Comparison of ENCODE assay signal across 14 cellular contexts in the genomic region with DNA sequence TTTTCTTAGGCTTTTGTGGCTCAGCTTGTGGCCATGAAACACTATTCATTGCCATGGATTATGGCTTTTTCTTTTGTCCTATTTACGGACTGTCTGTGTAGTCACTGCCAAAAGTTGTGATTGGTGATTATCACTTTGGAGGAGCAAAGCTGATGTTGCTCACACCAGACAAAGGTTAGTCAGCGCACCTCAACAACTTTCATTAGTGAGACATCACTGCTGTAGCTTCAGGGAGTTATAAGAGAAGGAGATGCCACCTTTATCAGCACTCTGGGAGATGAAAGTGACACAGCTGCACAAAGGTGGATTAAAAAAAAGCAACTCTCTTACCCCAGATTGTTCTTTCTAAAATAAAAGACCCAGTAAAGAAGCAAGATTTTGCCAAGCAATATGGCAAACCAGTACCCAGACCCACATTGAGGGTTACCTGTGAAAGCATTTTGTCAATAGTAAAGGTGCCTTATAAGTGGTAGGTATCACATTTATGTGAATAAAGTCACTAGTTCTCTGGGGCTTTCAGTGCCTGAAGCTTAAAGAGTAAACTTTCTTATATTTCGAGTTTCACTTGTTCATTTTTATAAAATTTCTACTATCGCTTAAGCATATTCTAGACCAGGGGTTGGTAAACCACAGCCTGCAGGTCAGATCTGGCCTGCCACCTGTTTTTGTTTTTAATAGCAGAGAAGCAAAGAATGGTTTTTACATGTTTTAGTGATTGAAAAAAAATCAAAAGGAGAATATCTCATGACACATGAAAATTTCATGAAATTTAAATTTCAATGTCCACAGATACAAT. TPM values are rescaled to one million over a fixed set of nuclear protein-coding genes. Genes with fewer than 3 reads are reported as not detected.
DNase-seq lines count a peak whose midpoint lies in the region; ATAC-seq, FAIRE-seq and TF ChIP-seq lines count a peak whose summit lies in the region.
"Had no signal": no experiment of that assay in that cellular context is flagged by ENCODE, and none has a peak within 500 bp of the region (broad histone marks: within the 10 kb centered on the region; RNA-seq: fewer than 3 reads in every experiment).

No MANE protein-coding gene starts in this region.

- TF ChIP-seq POLR2A in GM12878 (IDR thresholded peaks at IDR 0.05; ENCODE audit: low read depth, low read length): no peak

- H3K4me3 ChIP-seq in GM12878 (no peak overlapping the region), smooth muscle cell (no peak overlapping the region)
- H3K4me3 ChIP-seq in CD8-positive, alpha-beta memory T cell (ENCODE audit: low read length): no peak overlapping the region
- H3K4me3 ChIP-seq: heart left ventricle, left lung had no signal

- H4K20me1 ChIP-seq in GM12878 (ENCODE audit: control insufficient read depth, insufficient read depth) (no peaks in the 10 kb centered on the region), smooth muscle cell (ENCODE audit: low read depth) (no peaks in the 10 kb centered on the region)

- whole genome bisulfite sequencing in GM12878 (ENCODE audit: insufficient coverage, insufficient replicate concordance, low lambda C conversion rate, missing lambda C conversion rate): 42% methylated on average over 4 of the region's 4 CpGs
- 89% methylated on average over 4 of the region's 4 CpGs for WGBS in smooth muscle cell (ENCODE audit: low lambda C conversion rate)

- H3K4me3 Mint-ChIP-seq in CD8-positive, alpha-beta memory T cell: no peak overlapping the region
- H3K4me3 Mint-ChIP-seq: activated naive CD4-positive, alpha-beta T cell treated with anti-CD3 and anti-CD28 coated beads, Interleukin-2, amount 10 ng/mL, durations not matched to agents 7 days and 5 days; nephron; T-helper 2 cell treated with Interferon-gamma antibody and Interleukin-4, amounts not matched to agents 5 μg/mL and 100 μg/mL, for 36 hours had no signal

- peaks cover 15% of the 10 kb centered on the region; the same call in 1 of the 2 replicates for H3K4me1 ChIP-seq in GM12878 (ENCODE audit: control insufficient read depth, insufficient read depth, low read length)
- H3K4me1 ChIP-seq in CD8-positive, alpha-beta memory T cell (ENCODE audit: insufficient read depth, low read length): no peaks in the 10 kb centered on the region
- peaks cover 5% of the 10 kb centered on the region for H3K4me1 ChIP-seq in smooth muscle cell (ENCODE audit: low read depth)

- no peaks in the 10 kb centered on the region for H3K27me3 Mint-ChIP-seq in CD8-positive, alpha-beta memory T cell

- intact Hi-C loops in GM12878 (cut with micrococcal nuclease; ENCODE audit: unreplicated experiment): no loop called here
- intact Hi-C loops in head of caudate nucleus (cut with DNase I): no loop called here

- H2AFZ ChIP-seq in GM12878 (ENCODE audit: control insufficient read depth, low read depth, low read length): no peak overlapping the region
- H2AFZ ChIP-seq in smooth muscle cell (ENCODE audit: low read depth): no peak overlapping the region

- ATAC-seq in GM18861 (IDR thresholded peaks at IDR 0.05; ENCODE audit: unreplicated experiment): peak; percentile 65
- ATAC-seq in GM21390 (IDR thresholded peaks at IDR 0.05; ENCODE audit: unreplicated experiment): peak; percentile 83
- peak; percentile 68 for ATAC-seq in HG03066 (IDR thresholded peaks at IDR 0.05; ENCODE audit: low read depth, unreplicated experiment)
- peak; percentile 68 for ATAC-seq in GM12878
- ATAC-seq: heart left ventricle, left lung had no signal

- H3K27ac ChIP-seq in GM12878 (ENCODE audit: control insufficient read depth, insufficient read depth) (no peak overlapping the region), smooth muscle cell (ENCODE audit: low read depth) (no peak overlapping the region)
- H3K27ac ChIP-seq in CD8-positive, alpha-beta memory T cell (ENCODE audit: low read depth, low read length): no peak overlapping the region
- H3K27ac ChIP-seq: left lung had no signal

- H3K9ac ChIP-seq in GM12878 (ENCODE audit: control insufficient read depth, insufficient read depth, low read length) (no peak overlapping the region), smooth muscle cell (ENCODE audit: low read depth) (no peak overlapping the region)

- no peaks in the 10 kb centered on the region for H3K9me3 Mint-ChIP-seq in CD8-positive, alpha-beta memory T cell
- H3K9me3 Mint-ChIP-seq: activated naive CD4-positive, alpha-beta T cell treated with anti-CD3 and anti-CD28 coated beads, Interleukin-2, amount 10 ng/mL, durations not matched to agents 7 days and 5 days; T-helper 2 cell treated with Interferon-gamma antibody and Interleukin-4, amounts not matched to agents 5 μg/mL and 100 μg/mL, for 36 hours had no signal

- SMC1A ChIA-PET in GM12878 (lab: Charles Lee; ENCODE audit: uncharacterized antibody, unreplicated experiment): interaction anchor here (0.7 to 10.8 kb wide), 32 partner anchors 11 to 283 kb away, joined by 3 to 400 read pairs (median 5); no protein-coding TSS in a partner anchor

- H3K4me2 ChIP-seq in GM12878 (ENCODE audit: control insufficient read depth, insufficient read depth) (peak overlapping the region; percentile 5; the same call in 1 of the 2 replicates), smooth muscle cell (no peak overlapping the region)

- BruUV-seq in GM12878 (replicated peaks; lab: Mats Ljungman, UMichigan): no TSS peak

- H3K36me3 Mint-ChIP-seq in CD8-positive, alpha-beta memory T cell: peaks cover 0 to 3% (median 3%) of the 10 kb centered on the region in 3 donors

- in situ Hi-C loops in GM12878 (cut with MboI): no loop called here

- peak in 1 of 2 experiments; percentile 59; a peak in 2 of 4 replicates for TF ChIP-seq EP300 in GM12878 (IDR thresholded peaks at IDR 0.05; ENCODE audit: borderline replicate concordance in 1 of 2, control insufficient read depth in 1 of 2, low read depth in 2 of 2, low read length in 2 of 2)

- no peaks in the 10 kb centered on the region for H3K27me3 ChIP-seq in GM12878 (replicated peaks in 1 of 2; ENCODE audit: control insufficient read depth in 2 of 2, insufficient read depth in 2 of 2, low read length in 1 of 2)
- no peaks in the 10 kb centered on the region for H3K27me3 ChIP-seq in CD8-positive, alpha-beta memory T cell (ENCODE audit: insufficient read depth, low read length, poor library complexity, severe bottlenecking)
- no peaks in the 10 kb centered on the region for H3K27me3 ChIP-seq in smooth muscle cell (ENCODE audit: low read depth)
- H3K27me3 ChIP-seq: left lung had no signal

- POLR2A ChIA-PET in GM12878 (lab: Charles Lee): interaction anchor here (0.7 to 3.3 kb wide), 15 partner anchors 10 to 204 kb away, joined by 3 to 23 read pairs (median 4); no protein-coding TSS in a partner anchor
- POLR2A ChIA-PET in CD8-positive, alpha-beta memory T cell (lab: Charles Lee): no interaction called here

- peaks cover 3 to 4% (median 3%) of the 10 kb centered on the region in 3 donors for H3K4me1 Mint-ChIP-seq in CD8-positive, alpha-beta memory T cell

- peak overlapping the region in 1 of 8 donors; percentile 54 for H3K27ac Mint-ChIP-seq in CD8-positive, alpha-beta memory T cell
- H3K27ac Mint-ChIP-seq: activated naive CD4-positive, alpha-beta T cell treated with anti-CD3 and anti-CD28 coated beads, Interleukin-2, amount 10 ng/mL, durations not matched to agents 7 days and 5 days; T-helper 2 cell treated with Interferon-gamma antibody and Interleukin-4, amounts not matched to agents 5 μg/mL and 100 μg/mL, for 36 hours had no signal

- no peak for FAIRE-seq in GM12878 (lab: Jason Lieb, UNC)
- FAIRE-seq: RCC 7860 had no signal

- CTCF ChIA-PET in GM12878 (lab: Yijun Ruan, JAX): interaction anchor here (0.8 to 9.9 kb wide), 17 partner anchors 9 to 277 kb away, joined by 3 to 103 read pairs (median 3); no protein-coding TSS in a partner anchor
- CTCF ChIA-PET in CD8-positive, alpha-beta memory T cell (lab: Charles Lee): interaction anchor here (1.4 kb wide), 2 partner anchors 194 to 277 kb away, joined by 4 read pairs; no protein-coding TSS in a partner anchor

- DNase-seq in GM12878 (ENCODE audit: low read depth, low spot score): no peak
- no peak for DNase-seq in CD8-positive, alpha-beta memory T cell
- no peak for DNase-seq in smooth muscle cell (lab: John Stamatoyannopoulos, UW; ENCODE audit: unreplicated experiment)
- no peak for DNase-seq in D341Med (ENCODE audit: low spot score)
- DNase-seq in head of caudate nucleus: no peak
- DNase-seq: activated naive CD4-positive, alpha-beta T cell treated with anti-CD3 and anti-CD28 coated beads, Interleukin-2, amount 10 ng/mL, durations not matched to agents 7 days and 5 days; heart left ventricle; left lung had no signal

- no peaks in the 10 kb centered on the region for H3F3A ChIP-seq in smooth muscle cell (ENCODE audit: low read depth)

- RAD21 ChIA-PET in GM12878 (lab: Charles Lee; ENCODE audit: unreplicated experiment): interaction anchor here (0.8 to 10.4 kb wide), 23 partner anchors 11 to 277 kb away, joined by 3 to 221 read pairs (median 5); no protein-coding TSS in a partner anchor

- H3K36me3 ChIP-seq in GM12878 (ENCODE audit: control insufficient read depth in 2 of 2, insufficient read depth in 2 of 2, low read length in 1 of 2): no peaks in the 10 kb centered on the region
- no peaks in the 10 kb centered on the region for H3K36me3 ChIP-seq in CD8-positive, alpha-beta memory T cell (ENCODE audit: insufficient read depth, low read length)
- no peaks in the 10 kb centered on the region for H3K36me3 ChIP-seq in smooth muscle cell (ENCODE audit: low read depth)
- H3K36me3 ChIP-seq: heart left ventricle, left lung had no signal

- H3K79me2 ChIP-seq in GM12878 (ENCODE audit: control insufficient read depth, insufficient read depth, low read length): no peaks in the 10 kb centered on the region
- H3K79me2 ChIP-seq in smooth muscle cell (ENCODE audit: low read depth): no peaks in the 10 kb centered on the region

- TF ChIP-seq CTCF in GM12878 (IDR thresholded peaks at IDR 0.05 in 2 of 3, conservative IDR thresholded peaks at IDR 0.05 in 1 of 3; ENCODE audit: control insufficient read depth in 2 of 3, extremely low read depth in 1 of 3, insufficient read depth in 1 of 3, low read depth in 3 of 3, low read length in 3 of 3) (no peak), smooth muscle cell (IDR thresholded peaks at IDR 0.05; ENCODE audit: borderline replicate concordance, insufficient read depth, poor library complexity, severe bottlenecking) (no peak)

- no peak for TF ChIP-seq RAD21 in GM12878 (IDR thresholded peaks at IDR 0.05; ENCODE audit: insufficient read depth, low read depth, low read length)

- H3K9me3 ChIP-seq in GM12878 (replicated peaks; ENCODE audit: control insufficient read depth, insufficient read depth, low read length) (no peaks in the 10 kb centered on the region), smooth muscle cell (replicated peaks; ENCODE audit: low read depth) (no peaks in the 10 kb centered on the region)
- no peaks in the 10 kb centered on the region for H3K9me3 ChIP-seq in CD8-positive, alpha-beta memory T cell (ENCODE audit: low read length)
- H3K9me3 ChIP-seq: heart left ventricle, left lung had no signal

RNA-seq across cellular contexts. Expression of a gene that starts 10.5 kb away (rescaled TPM):
- 345 and 356 TPM in 2 replicates for total RNA-seq in GM12878 (2013; cell fraction: nucleolus; rRNA removed)
- 53.3 and 59.5 TPM in 2 replicates for total RNA-seq in GM12878 (2014; rRNA removed)
- total RNA-seq in GM12878 (2014; rRNA removed; fragmentation: Illumina TruSeq; extraction: Trizol): 47.2 and 48.7 TPM in 2 replicates
- 45.9 and 49.6 TPM in 2 replicates for total RNA-seq in GM12878 (2021)
- 11.9 TPM for polyA plus RNA-seq in GM12878 (2011; ENCODE audit: low read depth)
- 489 and 749 TPM in 2 replicates for polyA plus RNA-seq in GM12878 (2011; rRNA removed)
- 908 and 922 TPM in 2 replicates for polyA plus RNA-seq in GM12878 (2011; cell fraction: cytosol; rRNA removed)
- polyA plus RNA-seq in GM12878 (2011; cell fraction: nucleus; rRNA removed): 473 and 829 TPM in 2 replicates
- 11.9 and 13.5 TPM in 2 replicates for polyA plus RNA-seq in GM12878 (2012)
- polyA plus RNA-seq in GM12878 (2014; fragmentation: Illumina TruSeq; extraction: Trizol): 69.2 and 78.8 TPM in 2 replicates
- 10 to 100 TPM; 31.1 to 32.3 TPM for polyA plus RNA-seq in GM12878 (2014; fragmentation: Nextera tagmentation; extraction: Ambion mirVana)
- 56.7 and 65.7 TPM in 2 replicates for polyA plus RNA-seq in GM12878 (2014; rRNA removed)
- polyA plus RNA-seq in GM12878 (2016; fragmentation: Nextera tagmentation; extraction: Ambion mirVana): 10 to 100 TPM; 52.1 to 55.7 TPM
- polyA minus RNA-seq in GM12878 (2011; rRNA and poly(A)+ RNA removed): 1,227 and 1,449 TPM in 2 replicates
- polyA minus RNA-seq in GM12878 (2011; cell fraction: cytosol; rRNA and poly(A)+ RNA removed): 271 and 274 TPM in 2 replicates
- 348 and 356 TPM in 2 replicates for polyA minus RNA-seq in GM12878 (2011; cell fraction: nucleus; rRNA and poly(A)+ RNA removed)
- 100 to 1,000 TPM; 102 to 106 TPM for total RNA-seq in CD8-positive, alpha-beta memory T cell
- polyA plus RNA-seq in CD8-positive, alpha-beta memory T cell: 569 TPM
- 3.7 and 4.0 TPM in 2 replicates for total RNA-seq in smooth muscle cell
- 2.1 and 2.8 TPM in 2 replicates for polyA plus RNA-seq in smooth muscle cell
